Comparison of ENCODE assay signal across 10 cellular contexts in genomic region chr3:72375237-72376154, GRCh38.
DNase-seq lines count a peak whose midpoint lies in the region; ATAC-seq and TF ChIP-seq lines count a peak whose summit lies in the region.
"Had no signal": no experiment of that assay in that cellular context is flagged by ENCODE, and none has a peak within 500 bp of the region (broad histone marks: within the 10 kb centered on the region; RNA-seq: fewer than 3 reads in every experiment).

No MANE protein-coding gene starts in this region.

- no peaks in the 10 kb centered on the region for H3K27me3 ChIP-seq in PC-3 (ENCODE audit: low read length)

- H3K9me3 Mint-ChIP-seq in naive B cell: no peaks in the 10 kb centered on the region

- H3K9me2 ChIP-seq in PC-3 (replicated peaks; ENCODE audit: low read length): no peaks in the 10 kb centered on the region

- H2AFZ ChIP-seq in PC-3 (ENCODE audit: low read length): no peak overlapping the region

- BruUV-seq in PC-3 (replicated peaks; lab: Mats Ljungman, UMichigan): no TSS peak

- H3K79me2 ChIP-seq in PC-3 (ENCODE audit: low read length): peaks cover 17% of the 10 kb centered on the region

- DNase-seq in GM10248 (ENCODE audit: extremely low spot score) (peak; percentile 57), naive B cell (peak; percentile 10), mesenteric fat pad (ENCODE audit: low spot score) (no peak), PC-3 (no peak), islet precursor cell (no peak)
- peak; percentile 61 for DNase-seq in activated CD4-positive, alpha-beta T cell treated with anti-CD3 and anti-CD28 coated beads for 48 hours
- no peak for DNase-seq in activated CD4-positive, CD25-positive, alpha-beta regulatory T cell (lab: John Stamatoyannopoulos, UW)
- DNase-seq: DMS 273 treated with DMSO at 0.1 percent for 48 hours, NCI-H146 had no signal

- POLR2A ChIA-PET in GM10248 (lab: Yijun Ruan, JAX) (interaction anchor here (0.6 to 0.7 kb wide), 2 partner anchors 9 to 20 kb away, joined by 3 read pairs; no protein-coding TSS in a partner anchor), PC-3 (lab: Charles Lee; ENCODE audit: unreplicated experiment) (no interaction called here)

- no peak overlapping the region for H3K9ac ChIP-seq in PC-3 (ENCODE audit: low read length)

- H3F3A ChIP-seq in PC-3 (ENCODE audit: low read length, unreplicated experiment): no peaks in the 10 kb centered on the region

- peak overlapping the region in 2 of 6 donors; percentile 6 to 21 for H3K27ac Mint-ChIP-seq in naive B cell

- no peak for TF ChIP-seq CTCF in GM10248 (IDR thresholded peaks at IDR 0.05; ENCODE audit: control extremely low read depth, extremely low read depth, low read depth, missing control alignments)
- no peak for TF ChIP-seq CTCF in PC-3 (conservative IDR thresholded peaks at IDR 0.05; ENCODE audit: low read depth, low read length)

- peaks cover 12 to 14% of the 10 kb centered on the region in 2 donors for H3K36me3 Mint-ChIP-seq in naive B cell

- H3K4me3 ChIP-seq in PC-3 (ENCODE audit: low read length): no peak overlapping the region

- peaks cover 12% of the 10 kb centered on the region for H3K36me3 ChIP-seq in PC-3 (ENCODE audit: low read depth, low read length)

- peaks cover 5% of the 10 kb centered on the region for H3K4me1 ChIP-seq in PC-3 (ENCODE audit: insufficient read depth, low read length)

- ATAC-seq in HG02678 (IDR thresholded peaks at IDR 0.05; ENCODE audit: unreplicated experiment) (peak; percentile 73), naive B cell (ENCODE audit: low read depth in 2 of 2) (peak; percentile 40 to 65), PC-3 (no peak)

- H3K4me3 Mint-ChIP-seq in naive B cell: peak overlapping the region in 3 of 8 donors; percentile 6 to 65 (median 56)

- H3K27ac ChIP-seq in PC-3 (ENCODE audit: low read length): no peak overlapping the region

- CTCF ChIA-PET in GM10248 (lab: Yijun Ruan, JAX) (interaction anchor here (0.8 to 2.7 kb wide), 11 partner anchors 8 to 447 kb away, joined by 3 to 10 read pairs (median 4); no protein-coding TSS in a partner anchor), PC-3 (lab: Charles Lee) (no interaction called here)

- H3K27me3 Mint-ChIP-seq in naive B cell: no peaks in the 10 kb centered on the region

- peaks cover 13 to 33% (median 17%) of the 10 kb centered on the region in 3 donors for H3K4me1 Mint-ChIP-seq in naive B cell

- no peak overlapping the region for H3K4me2 ChIP-seq in PC-3 (ENCODE audit: low read length)

- H3K9me3 ChIP-seq in PC-3 (ENCODE audit: low read length): no peaks in the 10 kb centered on the region

- intact Hi-C loops in PC-3 (cut with micrococcal nuclease): no loop called here

- peaks cover 8% of the 10 kb centered on the region for H4K20me1 ChIP-seq in PC-3 (ENCODE audit: low read length)

Comparison
In these comparisons a context has a peak if more than half of its experiments do, and no peak if none do; other contexts are left out.
1. DNase-seq: peak in GM10248 (single experiment), activated CD4-positive, alpha-beta T cell treated with anti-CD3 and anti-CD28 coated beads for 48 hours (single experiment) and naive B cell (single experiment); none in mesenteric fat pad (single experiment), PC-3 (single experiment), islet precursor cell (single experiment) and activated CD4-positive, CD25-positive, alpha-beta regulatory T cell (0 of 4).